Comparison of ENCODE assay signal across 8 cellular contexts in the genomic region with DNA sequence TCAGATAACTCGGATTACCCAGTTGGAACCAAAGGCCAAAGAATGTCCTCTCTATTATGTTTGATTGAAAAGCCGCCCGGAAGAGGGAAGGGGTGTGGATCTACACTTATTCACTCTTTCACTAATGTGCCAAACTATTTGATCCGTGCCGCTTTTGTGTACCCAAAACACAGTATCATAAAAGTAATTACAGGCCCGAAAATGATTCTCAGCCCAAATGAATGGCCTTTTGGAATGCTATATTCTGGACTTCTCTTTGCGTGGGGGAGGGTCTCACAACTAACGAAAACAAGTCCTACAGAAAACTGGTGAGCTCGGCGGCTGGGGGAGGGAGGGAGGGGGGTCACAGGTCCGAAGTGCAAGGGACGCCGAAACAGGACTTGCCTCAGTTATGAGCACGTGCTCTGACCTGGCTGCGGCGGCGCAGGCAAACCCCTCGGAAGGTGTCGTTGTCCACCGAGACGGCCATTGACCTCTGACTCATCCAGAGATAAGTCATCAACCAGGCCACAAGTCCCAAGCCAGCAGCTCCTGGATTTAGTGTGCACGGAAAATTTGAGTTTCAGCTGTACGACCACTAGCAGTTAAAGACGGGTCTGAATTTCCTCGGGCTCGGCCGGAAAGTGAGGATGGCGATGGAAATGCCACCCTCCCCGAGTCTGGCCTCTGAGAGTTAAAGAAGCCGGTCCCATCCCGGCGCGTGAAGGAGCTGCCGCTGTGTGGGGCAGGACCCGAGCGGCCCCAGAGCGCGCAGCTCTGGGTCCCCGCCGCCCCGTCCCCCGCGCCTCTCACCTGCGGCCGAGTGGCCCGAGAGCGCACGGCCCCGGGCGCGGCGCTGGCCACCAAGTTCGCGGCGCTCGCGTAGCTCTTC. TPM values are rescaled to one million over a fixed set of nuclear protein-coding genes. Genes with fewer than 3 reads are reported as not detected.
DNase-seq lines count a peak whose midpoint lies in the region; ATAC-seq, FAIRE-seq and TF ChIP-seq lines count a peak whose summit lies in the region.
"Had no signal": no experiment of that assay in that cellular context is flagged by ENCODE, and none has a peak within 500 bp of the region (broad histone marks: within the 10 kb centered on the region; RNA-seq: fewer than 3 reads in every experiment).

No MANE protein-coding gene starts in this region.

- no peaks in the 10 kb centered on the region for H3K36me3 ChIP-seq in GM23338 (ENCODE audit: insufficient read depth)
- no peaks in the 10 kb centered on the region for H3K36me3 ChIP-seq in kidney epithelial cell (ENCODE audit: control insufficient read depth, insufficient read depth, low read length)
- no peaks in the 10 kb centered on the region for H3K36me3 ChIP-seq in spleen

- H3K36me3 Mint-ChIP-seq in GM23338 (ENCODE audit: low read depth) (0 out of 3 replicates have a peak, but pooled peaks cover under 1% of the 10 kb centered on the region), immature natural killer cell (no peaks in the 10 kb centered on the region)

- H3K4me3 ChIP-seq in GM23338 (peak overlapping the region; percentile 77), kidney epithelial cell (ENCODE audit: low read depth, low read length) (peak overlapping the region; percentile 62), spleen (peak overlapping the region; percentile 14 to 74 (median 52))

- peak; percentile 36 for FAIRE-seq in colon (lab: Jason Lieb, UNC)
- FAIRE-seq: TTC549 had no signal

- H3K4me1 Mint-ChIP-seq in GM23338 (peaks cover 39% of the 10 kb centered on the region), immature natural killer cell (peaks cover 0 to 1% of the 10 kb centered on the region in 2 donors)

- H3K27me3 ChIP-seq in GM23338 (ENCODE audit: insufficient read depth) (no peaks in the 10 kb centered on the region), kidney epithelial cell (ENCODE audit: control insufficient read depth, insufficient read depth, low read length) (no peaks in the 10 kb centered on the region), spleen (replicated peaks in 1 of 7) (peaks cover 0 to 47% (median 13%) of the 10 kb centered on the region in 7 donors)

- H3K27ac Mint-ChIP-seq in GM23338 (peak overlapping the region; percentile 83), immature natural killer cell (no peak overlapping the region)

- peaks cover 26% of the 10 kb centered on the region for H3K4me1 ChIP-seq in GM23338 (ENCODE audit: insufficient read depth)
- H3K4me1 ChIP-seq in spleen = peaks cover 0 to 27% (median 10%) of the 10 kb centered on the region in 6 donors

- DNase-seq in GM23338 (ENCODE audit: low spot score) (peak; percentile 73), NCI-H748 (lab: John Stamatoyannopoulos, UW; ENCODE audit: unreplicated experiment) (peak; percentile 60), kidney epithelial cell (ENCODE audit: low read depth) (peak; percentile 53), spleen (no peak), NCI-H187 (lab: John Stamatoyannopoulos, UW) (no peak), immature natural killer cell (no peak)

- H2AFZ ChIP-seq in GM23338 = no peak overlapping the region

- H3K4me2 ChIP-seq in GM23338 = peak overlapping the region; percentile 69

- H3K9me3 Mint-ChIP-seq in GM23338 (no peaks in the 10 kb centered on the region), immature natural killer cell (peaks cover 0 to 16% (median 1%) of the 10 kb centered on the region in 6 donors)

- WGBS in spleen, 5 donors = 7 to 29% (median 14%) methylated on average over 20 to 57 of the region's 57 CpGs

- ATAC-seq in GM23338 = peak; percentile 78

- TF ChIP-seq CTCF in GM23338 (conservative IDR thresholded peaks at IDR 0.05; ENCODE audit: low read depth in 2 of 2) (no peak), kidney epithelial cell (IDR thresholded peaks at IDR 0.05; ENCODE audit: insufficient read depth, low read length, poor library complexity, severe bottlenecking) (no peak), spleen (IDR thresholded peaks at IDR 0.05 in 8 of 11, conservative IDR thresholded peaks at IDR 0.05 in 3 of 11) (no peak)

- no peaks in the 10 kb centered on the region for H3F3A ChIP-seq in GM23338 (replicated peaks; ENCODE audit: low read depth)

- peaks cover 4% of the 10 kb centered on the region for H3K27me3 Mint-ChIP-seq in GM23338 (ENCODE audit: insufficient read depth, low read depth, poor library complexity)
- H3K27me3 Mint-ChIP-seq in immature natural killer cell (ENCODE audit: low read depth in 3 of 3) = peaks cover 10 to 26% (median 12%) of the 10 kb centered on the region in 3 donors

- H4K20me1 ChIP-seq in GM23338 (replicated peaks; ENCODE audit: insufficient read depth) = no peaks in the 10 kb centered on the region; the same call in 1 of the 2 replicates

- intact Hi-C loops in spleen (cut with DNase I; ENCODE audit: low total_unique reads) = no loop called here

- H3K4me3 Mint-ChIP-seq in GM23338 (peak overlapping the region; percentile 88), immature natural killer cell (no peak overlapping the region)

- H3K79me2 ChIP-seq in GM23338 (replicated peaks; ENCODE audit: insufficient read depth) = peaks cover 45% of the 10 kb centered on the region

- no peak for TF ChIP-seq POLR2A in spleen (IDR thresholded peaks at IDR 0.05)

- H3K27ac ChIP-seq in GM23338 (ENCODE audit: low read depth) (peak overlapping the region; percentile 80), spleen (peak overlapping the region; percentile 27 to 87 (median 79))

- no peaks in the 10 kb centered on the region for H3K9me3 ChIP-seq in spleen

- no peaks in the 10 kb centered on the region for H3K9me2 ChIP-seq in GM23338 (ENCODE audit: insufficient read depth)

TF ChIP-seq in GM23338, 12 proteins besides CTCF, POLR2A, EP300 and RAD21:
- TF ChIP-seq POLR2AphosphoS5 (IDR thresholded peaks at IDR 0.05; ENCODE audit: low read depth) = peak; percentile 59
- 0 out of 2 replicates have a peak, but pooled peaks have one; percentile 9 for TF ChIP-seq ZNF331 (CRISPR knock-in tag; IDR thresholded peaks at IDR 0.05; ENCODE audit: low read depth)
- no peak for TF ChIP-seq JUNB (IDR thresholded peaks at IDR 0.05; ENCODE audit: unreplicated experiment)

RNA-seq across cellular contexts. Expression of gene SH3D19, which starts 0.7 kb away (rescaled TPM):
- 51.6 and 57.4 TPM in 2 replicates for total RNA-seq in GM23338 (2014; rRNA removed; shearing (Covaris generic))
- 23.9 and 25.3 TPM in 2 replicates for polyA plus RNA-seq in GM23338 (2016; fragmentation: Nextera tagmentation; extraction: Ambion mirVana)
- total RNA-seq in kidney epithelial cell = 23.0 and 26.0 TPM in 2 replicates
- total RNA-seq in spleen = 10 to 100 TPM; 12.3 to 33.3 (median 17.4) TPM
- polyA plus RNA-seq in spleen = 1 to 10 TPM; 3.0 to 3.8 (median 3.5) TPM
- polyA plus RNA-seq in immature natural killer cell = 1 to 10 TPM in 1 of 3 donors, under 1 TPM in 1, not detected in 1; 0.72 to 1.3 TPM

RNA-seq across cellular contexts. Expression of gene PRSS48, which starts 47.7 kb away (rescaled TPM):
- not detected in 2 replicates for total RNA-seq in GM23338 (2014; rRNA removed; shearing (Covaris generic))
- polyA plus RNA-seq in GM23338 (2016; fragmentation: Nextera tagmentation; extraction: Ambion mirVana) (0.23 and 0.36 TPM in 2 replicates), spleen (not detected), immature natural killer cell (not detected)
- total RNA-seq in kidney epithelial cell (not detected in 2 replicates), spleen (not detected)

Comparison
In these comparisons a context has a peak if more than half of its experiments do, and no peak if none do; other contexts are left out.
1. DNase-seq: peak in GM23338 (single experiment), NCI-H748 (single experiment) and kidney epithelial cell (single experiment); none in spleen (single experiment), NCI-H187 (0 of 2) and immature natural killer cell (0 of 3).
2. Peak in every context shown above with its lines, with median percentiles within 50 percentile points of each other: H3K4me3 ChIP-seq.